ENCODE assay signal across 8 cellular contexts in the genomic region with DNA sequence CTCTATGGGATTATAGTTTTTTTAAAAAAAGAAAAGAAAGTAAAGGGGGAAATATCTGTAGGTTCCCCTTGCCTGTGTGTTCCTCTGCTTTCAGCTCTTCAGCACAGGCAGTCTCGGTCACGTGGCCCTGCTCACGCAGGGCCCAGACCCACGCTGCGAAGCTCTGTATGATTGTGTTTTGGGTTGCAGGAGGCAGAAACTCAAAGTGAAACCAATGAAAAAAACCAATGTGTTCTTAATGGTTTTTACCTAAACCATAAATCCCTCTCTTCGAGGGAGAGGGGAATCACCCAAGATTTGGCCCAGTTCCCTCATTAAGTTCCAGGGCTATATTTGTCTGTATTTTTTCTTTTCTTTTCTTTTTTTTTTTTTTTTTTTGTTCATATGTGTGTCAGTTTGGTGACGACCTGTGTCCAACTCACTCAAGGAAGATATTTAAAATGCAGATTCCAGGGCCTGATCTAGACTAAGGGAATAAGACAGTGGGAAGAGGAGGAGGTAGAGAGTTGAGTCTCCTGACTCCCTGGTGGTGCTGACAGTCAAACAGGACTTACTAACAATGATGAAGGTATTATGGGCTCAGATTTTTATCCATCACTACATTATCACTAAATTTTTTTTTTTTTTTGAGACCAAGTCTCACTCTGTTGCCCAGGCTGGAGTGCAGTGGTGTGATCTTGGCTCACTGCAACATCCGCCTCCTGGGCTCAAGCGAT. TPM values are rescaled to one million over a fixed set of nuclear protein-coding genes. Genes with fewer than 3 reads are reported as not detected.
DNase-seq lines count a peak whose midpoint lies in the region; ATAC-seq and TF ChIP-seq lines count a peak whose summit lies in the region.

No MANE protein-coding gene starts in this region.

- ATAC-seq in GM21423 (IDR thresholded peaks at IDR 0.05; ENCODE audit: unreplicated experiment) = peak; percentile 100

- H3K4me3 Mint-ChIP-seq in CD14-positive monocyte = peak overlapping the region; percentile 53 to 69

- peak; percentile 58 for DNase-seq in CD14-positive monocyte (ENCODE audit: low spot score)
- peak in 1 of 2 experiments; percentile 64 for DNase-seq in HL-60 (ENCODE audit: low read depth in 1 of 2, low spot score in 1 of 2)
- DNase-seq in activated gamma-delta T cell treated with Interleukin-2 at 50 U/mL for 16 hours = peak; percentile 14
- DNase-seq in stimulated activated CD4-positive, alpha-beta T cell treated with anti-CD3 and anti-CD28 coated beads, Interleukin-1b, Interleukin-23, amount 100 ng/mL, for 24 hours (ENCODE audit: low read depth in 4 of 4, low spot score in 1 of 4) = peak in 3 of 4 experiments; percentile 23 to 66 (median 58)
- DNase-seq in LoVo (ENCODE audit: low spot score) = no peak
- no peak for DNase-seq in COLO668 (lab: John Stamatoyannopoulos, UW; ENCODE audit: unreplicated experiment)
- no peak for DNase-seq in SW 1271 (lab: John Stamatoyannopoulos, UW)

- H3K4me3 ChIP-seq in HL-60 (replicated peaks; ENCODE audit: insufficient read depth, low read length) = no peak overlapping the region

- H3K27me3 Mint-ChIP-seq in CD14-positive monocyte (ENCODE audit: low read depth in 3 of 3) = no peaks in the 10 kb centered on the region

- no peaks in the 10 kb centered on the region for H3K27me3 ChIP-seq in HL-60 (ENCODE audit: insufficient read depth, poor library complexity, severe bottlenecking)

- peak overlapping the region; percentile 45 to 88 (median 78) for H3K27ac Mint-ChIP-seq in CD14-positive monocyte

- intact Hi-C loops in CD14-positive monocyte (cut with micrococcal nuclease) = no loop called here

- H3K9me3 Mint-ChIP-seq in CD14-positive monocyte = peaks cover 0 to 4% (median 0%) of the 10 kb centered on the region in 7 donors

- TF ChIP-seq CTCF in CD14-positive monocyte (IDR thresholded peaks at IDR 0.05) (no peak), HL-60 (IDR thresholded peaks at IDR 0.05; ENCODE audit: insufficient read depth, low read length) (no peak)

- H3K4me1 Mint-ChIP-seq in CD14-positive monocyte = peaks cover 14% of the 10 kb centered on the region

- H3K36me3 Mint-ChIP-seq in CD14-positive monocyte = no peaks in the 10 kb centered on the region

- peak overlapping the region; percentile 40 for H3K27ac ChIP-seq in HL-60 (replicated peaks)

RNA-seq across cellular contexts. Expression of gene RREB1, which starts 33.8 kb away (rescaled TPM):
- polyA plus RNA-seq in CD14-positive monocyte = 1 to 10 TPM; 2.1 to 5.6 TPM

Comparison
In these comparisons a context has a peak if more than half of its experiments do, and no peak if none do; other contexts are left out.
1. DNase-seq: peak in CD14-positive monocyte (single experiment), activated gamma-delta T cell treated with Interleukin-2 at 50 U/mL for 16 hours (single experiment) and stimulated activated CD4-positive, alpha-beta T cell treated with anti-CD3 and anti-CD28 coated beads, Interleukin-1b, Interleukin-23, amount 100 ng/mL, for 24 hours (3 of 4); none in LoVo (single experiment), COLO668 (single experiment) and SW 1271 (0 of 2).